In the genomic region with DNA sequence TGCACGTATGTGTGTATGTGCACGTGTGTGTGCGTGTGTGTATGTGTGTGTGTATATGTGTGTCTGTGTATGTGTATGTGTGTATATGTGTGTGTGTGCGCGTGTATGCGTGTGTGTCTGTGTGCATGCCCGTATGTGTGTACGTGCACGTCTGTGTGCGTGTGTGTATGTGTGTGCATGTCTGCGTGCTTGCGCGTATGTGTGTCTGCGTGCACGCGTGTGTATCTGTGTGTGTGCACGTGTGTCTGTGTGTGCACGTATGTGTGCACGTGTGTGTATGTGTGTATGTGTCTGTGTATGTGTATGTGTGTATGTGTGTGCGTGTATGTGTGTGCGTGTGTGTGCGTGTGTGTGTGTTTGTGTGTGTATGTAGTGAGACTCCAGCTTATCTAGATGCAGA, we compare ENCODE assay signal across 1 cellular context.
TF ChIP-seq lines count a peak whose summit lies in the region.

No MANE protein-coding gene starts in this region.

TF ChIP-seq in WTC11, 78 proteins besides CTCF, POLR2A, EP300 and RAD21:
- TF ChIP-seq, protein P1, sequence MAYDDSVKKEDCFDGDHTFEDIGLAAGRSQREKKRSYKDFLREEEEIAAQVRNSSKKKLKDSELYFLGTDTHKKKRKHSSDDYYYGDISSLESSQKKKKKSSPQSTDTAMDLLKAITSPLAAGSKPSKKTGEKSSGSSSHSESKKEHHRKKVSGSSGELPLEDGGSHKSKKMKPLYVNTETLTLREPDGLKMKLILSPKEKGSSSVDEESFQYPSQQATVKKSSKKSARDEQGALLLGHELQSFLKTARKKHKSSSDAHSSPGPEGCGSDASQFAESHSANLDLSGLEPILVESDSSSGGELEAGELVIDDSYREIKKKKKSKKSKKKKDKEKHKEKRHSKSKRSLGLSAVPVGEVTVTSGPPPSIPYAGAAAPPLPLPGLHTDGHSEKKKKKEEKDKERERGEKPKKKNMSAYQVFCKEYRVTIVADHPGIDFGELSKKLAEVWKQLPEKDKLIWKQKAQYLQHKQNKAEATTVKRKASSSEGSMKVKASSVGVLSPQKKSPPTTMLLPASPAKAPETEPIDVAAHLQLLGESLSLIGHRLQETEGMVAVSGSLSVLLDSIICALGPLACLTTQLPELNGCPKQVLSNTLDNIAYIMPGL (CRISPR knock-in tag; IDR thresholded peaks at IDR 0.05), result no peak
- no peak for TF ChIP-seq CREB1 (CRISPR knock-in tag; IDR thresholded peaks at IDR 0.05)
- TF ChIP-seq, protein P2, sequence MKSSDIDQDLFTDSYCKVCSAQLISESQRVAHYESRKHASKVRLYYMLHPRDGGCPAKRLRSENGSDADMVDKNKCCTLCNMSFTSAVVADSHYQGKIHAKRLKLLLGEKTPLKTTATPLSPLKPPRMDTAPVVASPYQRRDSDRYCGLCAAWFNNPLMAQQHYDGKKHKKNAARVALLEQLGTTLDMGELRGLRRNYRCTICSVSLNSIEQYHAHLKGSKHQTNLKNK (CRISPR knock-in tag; IDR thresholded peaks at IDR 0.05), result no peak
- TF ChIP-seq, protein P3, sequence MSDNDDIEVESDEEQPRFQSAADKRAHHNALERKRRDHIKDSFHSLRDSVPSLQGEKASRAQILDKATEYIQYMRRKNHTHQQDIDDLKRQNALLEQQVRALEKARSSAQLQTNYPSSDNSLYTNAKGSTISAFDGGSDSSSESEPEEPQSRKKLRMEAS (CRISPR knock-in tag; IDR thresholded peaks at IDR 0.05), result no peak
- no peak for TF ChIP-seq SMAD3 (CRISPR knock-in tag; IDR thresholded peaks at IDR 0.05; ENCODE audit: borderline replicate concordance)
- TF ChIP-seq FOXJ3 (CRISPR knock-in tag; IDR thresholded peaks at IDR 0.05; ENCODE audit: borderline replicate concordance), result no peak
- TF ChIP-seq, protein P4, sequence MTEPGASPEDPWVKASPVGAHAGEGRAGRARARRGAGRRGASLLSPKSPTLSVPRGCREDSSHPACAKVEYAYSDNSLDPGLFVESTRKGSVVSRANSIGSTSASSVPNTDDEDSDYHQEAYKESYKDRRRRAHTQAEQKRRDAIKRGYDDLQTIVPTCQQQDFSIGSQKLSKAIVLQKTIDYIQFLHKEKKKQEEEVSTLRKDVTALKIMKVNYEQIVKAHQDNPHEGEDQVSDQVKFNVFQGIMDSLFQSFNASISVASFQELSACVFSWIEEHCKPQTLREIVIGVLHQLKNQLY (CRISPR knock-in tag; IDR thresholded peaks at IDR 0.05), result no peak
- TF ChIP-seq FOXK1 (CRISPR knock-in tag; IDR thresholded peaks at IDR 0.05), result no peak
